In genomic region chr1:157993179-157994080, GRCh38 we compare ENCODE assay signal across 8 cellular contexts. TPM values are rescaled to one million over a fixed set of nuclear protein-coding genes. Genes with fewer than 3 reads are reported as not detected.
DNase-seq lines count a peak whose midpoint lies in the region; ATAC-seq and TF ChIP-seq lines count a peak whose summit lies in the region.

Gene KIRREL1, plus strand, starts transcription at chr1:157993645. Its CDS starts 32 bp downstream, at chr1:157993677.

- H3K36me3 ChIP-seq in Peyer's patch = no peaks in the 10 kb centered on the region
- H3K36me3 ChIP-seq in tibial nerve = no peaks in the 10 kb centered on the region

- H3K27ac ChIP-seq in Peyer's patch (peak within 1 kb of the TSS; percentile 64 to 91 (median 80)), tibial nerve (peak within 1 kb of the TSS; percentile 81 to 97 (median 95))

- no peaks in the 10 kb centered on the region for H3K36me3 Mint-ChIP-seq in activated CD4-positive, alpha-beta T cell treated with anti-CD3 and anti-CD28 coated beads, Interleukin-2, amount 10 ng/mL, durations not matched to agents 24 days and 14 days (ENCODE audit: low read depth)

- 0 to 1% methylated on average over 48 to 58 of the region's 75 CpGs for WGBS in tibial nerve, 2 donors

- H3K4me3 ChIP-seq in Peyer's patch = peak within 1 kb of the TSS; percentile 52 to 85 (median 65)
- peak within 1 kb of the TSS; percentile 74 to 91 (median 84) for H3K4me3 ChIP-seq in tibial nerve

- intact Hi-C loops in activated CD4-positive, alpha-beta T cell treated with anti-CD3 and anti-CD28 coated beads, Interleukin-2, amount 10 ng/mL, durations not matched to agents 24 days and 14 days (cut with micrococcal nuclease) = no loop called here

- no peaks in the 10 kb centered on the region for H3K9me3 ChIP-seq in Peyer's patch
- no peaks in the 10 kb centered on the region for H3K9me3 ChIP-seq in tibial nerve

- peak in 1 of 2 donors; percentile 76 for TF ChIP-seq EP300 in tibial nerve (IDR thresholded peaks at IDR 0.05)

- TF ChIP-seq CTCF in Peyer's patch (IDR thresholded peaks at IDR 0.05) (no peak), tibial nerve (IDR thresholded peaks at IDR 0.05) (no peak)

- in situ Hi-C loops in endometrial microvascular endothelial cells (cut with HindIII; ENCODE audit: inconsistent ontology term, low pct_unique_long_range_greater_than_20kb, low sequenced_read_pairs) = no loop called here

- TF ChIP-seq POLR2A in Peyer's patch (IDR thresholded peaks at IDR 0.05) (no peak), tibial nerve (IDR thresholded peaks at IDR 0.05) (peak; percentile 7 to 55)

- H3K4me1 Mint-ChIP-seq in activated CD4-positive, alpha-beta T cell treated with anti-CD3 and anti-CD28 coated beads, Interleukin-2, amount 10 ng/mL, durations not matched to agents 24 days and 14 days = peaks cover 3% of the 10 kb centered on the region

- H3K9me3 Mint-ChIP-seq in activated CD4-positive, alpha-beta T cell treated with anti-CD3 and anti-CD28 coated beads, Interleukin-2, amount 10 ng/mL, durations not matched to agents 24 days and 14 days = no peaks in the 10 kb centered on the region

- no peak for ATAC-seq in GM18909 (IDR thresholded peaks at IDR 0.05; ENCODE audit: poor library complexity, unreplicated experiment)

- H3K27me3 ChIP-seq in Peyer's patch (no peaks in the 10 kb centered on the region), tibial nerve (no peaks in the 10 kb centered on the region)

- peaks cover 41% of the 10 kb centered on the region for H3K27me3 Mint-ChIP-seq in activated CD4-positive, alpha-beta T cell treated with anti-CD3 and anti-CD28 coated beads, Interleukin-2, amount 10 ng/mL, durations not matched to agents 24 days and 14 days

- DNase-seq in activated CD4-positive, alpha-beta T cell treated with anti-CD3 and anti-CD28 coated beads, Interleukin-2, amount 10 ng/mL, durations not matched to agents 24 days and 14 days = no peak
- no peak for DNase-seq in activated CD4-positive, alpha-beta T cell treated with anti-CD3 and anti-CD28 coated beads for 48 hours
- DNase-seq in Peyer's patch (peak in 2 of 3 donors; percentile 58 to 63), medulla oblongata (ENCODE audit: extremely low spot score) (peak; percentile 41), tibial nerve (ENCODE audit: low spot score in 2 of 2) (peak; percentile 52 to 59), NOMO-1 (lab: John Stamatoyannopoulos, UW; ENCODE audit: unreplicated experiment in 2 of 2) (no peak)

- H3K27ac Mint-ChIP-seq in activated CD4-positive, alpha-beta T cell treated with anti-CD3 and anti-CD28 coated beads, Interleukin-2, amount 10 ng/mL, durations not matched to agents 24 days and 14 days = no peak within 1 kb of the TSS

- H3K4me3 Mint-ChIP-seq in activated CD4-positive, alpha-beta T cell treated with anti-CD3 and anti-CD28 coated beads, Interleukin-2, amount 10 ng/mL, durations not matched to agents 24 days and 14 days = peak within 1 kb of the TSS; percentile 58

- H3K4me1 ChIP-seq in Peyer's patch (peaks cover 0 to 13% (median 3%) of the 10 kb centered on the region in 4 donors), tibial nerve (peaks cover 0 to 50% (median 24%) of the 10 kb centered on the region in 4 donors)

RNA-seq across cellular contexts. Expression of gene KIRREL1, which starts in this region (rescaled TPM):
- 0.02 TPM in 1 of 2 replicates, not detected in the other for total RNA-seq in activated CD4-positive, alpha-beta T cell treated with anti-CD3 and anti-CD28 coated beads, Interleukin-2, amount 10 ng/mL, durations not matched to agents 24 days and 14 days
- total RNA-seq in Peyer's patch (10 to 100 TPM in 3 of 4 donors, 1 to 10 TPM in 1; 2.8 to 29.7 (median 11.1) TPM), endometrial microvascular endothelial cells (ENCODE audit: inconsistent ontology term) (41.8 TPM), tibial nerve (10 to 100 TPM; 47.1 to 60.6 (median 50.7) TPM)

Comparison
In these comparisons a context has a peak if more than half of its experiments do, and no peak if none do; other contexts are left out.
1. DNase-seq: peak in Peyer's patch (2 of 3), medulla oblongata (single experiment) and tibial nerve (2 of 2); none in activated CD4-positive, alpha-beta T cell treated with anti-CD3 and anti-CD28 coated beads, Interleukin-2, amount 10 ng/mL, durations not matched to agents 24 days and 14 days (single experiment), activated CD4-positive, alpha-beta T cell treated with anti-CD3 and anti-CD28 coated beads for 48 hours (single experiment) and NOMO-1 (0 of 2).
2. POLR2A ChIP-seq: peak in tibial nerve (2 of 2); none in Peyer's patch (0 of 2).